Comparison of ENCODE assay signal across 29 cellular contexts in the genomic region with DNA sequence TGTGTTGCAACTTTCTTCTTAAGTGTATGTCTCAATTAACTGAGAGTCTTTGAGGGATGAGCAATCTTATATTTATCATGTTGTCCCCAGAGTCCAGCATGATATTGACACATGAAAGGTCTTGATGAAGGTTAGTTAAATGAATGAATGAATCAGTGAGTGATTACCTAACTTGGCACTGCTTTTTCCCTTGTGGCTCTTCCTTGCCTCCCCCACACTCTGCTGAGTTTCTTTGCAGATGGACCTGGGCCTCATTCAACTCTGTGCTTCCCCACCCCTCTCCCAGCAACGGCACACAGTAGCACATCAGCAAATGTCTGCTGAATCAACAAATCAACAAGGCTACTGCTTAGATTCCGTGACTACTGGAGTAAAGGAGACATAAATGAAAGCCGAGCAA.
DNase-seq lines count a peak whose midpoint lies in the region; ATAC-seq, FAIRE-seq and TF ChIP-seq lines count a peak whose summit lies in the region.
"Had no signal": no experiment of that assay in that cellular context is flagged by ENCODE, and none has a peak within 500 bp of the region (broad histone marks: within the 10 kb centered on the region; RNA-seq: fewer than 3 reads in every experiment).

No MANE protein-coding gene starts in this region.

- H3K27ac Mint-ChIP-seq in immature natural killer cell, result no peak overlapping the region
- H3K27ac Mint-ChIP-seq: activated CD8-positive, alpha-beta T cell treated with anti-CD3 and anti-CD28 coated beads, Interleukin-2, amount 10 ng/mL, durations not matched to agents 7 days and 5 days; activated T-cell treated with anti-CD3 and anti-CD28 coated beads, Interleukin-2, amount 50 U/mL, for 24 hours; GM23338 had no signal

- H4K8ac ChIP-seq in H1 (ENCODE audit: extremely low read depth, insufficient read depth, low read length), result no peak overlapping the region

- no peak for ATAC-seq in HG03159 (IDR thresholded peaks at IDR 0.05; ENCODE audit: unreplicated experiment)
- ATAC-seq: activated CD8-positive, alpha-beta T cell treated with anti-CD3 and anti-CD28 coated beads, Interleukin-2, amount 10 ng/mL, durations not matched to agents 7 days and 5 days; CD8-positive, alpha-beta T cell; GM23338; upper lobe of right lung had no signal

- H3K4me1 ChIP-seq in H1 (replicated peaks in 1 of 4; ENCODE audit: control insufficient read depth in 3 of 4, insufficient read depth in 4 of 4, low read length in 3 of 4) (no peaks in the 10 kb centered on the region), left ventricle myocardium inferior (no peaks in the 10 kb centered on the region)
- H3K4me1 ChIP-seq: adrenal gland, upper lobe of right lung had no signal

- H2BK15ac ChIP-seq in H1 (ENCODE audit: low read length), result no peak overlapping the region

- H3K14ac ChIP-seq in H1 (ENCODE audit: insufficient read length), result no peak overlapping the region

- TF ChIP-seq RAD21 in H1 (IDR thresholded peaks at IDR 0.05 in 1 of 2, conservative IDR thresholded peaks at IDR 0.05 in 1 of 2; ENCODE audit: low read depth in 2 of 2, low read length in 2 of 2), result no peak

- H3K27ac ChIP-seq in H1 (ENCODE audit: low read depth, low read length) (no peak overlapping the region), left ventricle myocardium inferior (replicated peaks) (no peak overlapping the region)
- H3K27ac ChIP-seq: 22Rv1, adrenal gland, RWPE1, upper lobe of right lung had no signal

- no peak overlapping the region for H2BK5ac ChIP-seq in H1 (ENCODE audit: low read depth, low read length)

- H3K23ac ChIP-seq in H1 (ENCODE audit: insufficient read length), result no peak overlapping the region

- no peak overlapping the region for H3K4me2 ChIP-seq in H1 (ENCODE audit: insufficient read depth in 1 of 2, low read depth in 2 of 2, low read length in 2 of 2)
- H3K4me2 ChIP-seq: GM23338 had no signal

- TF ChIP-seq POLR2A in H1 (IDR thresholded peaks at IDR 0.05; ENCODE audit: control extremely low read depth in 1 of 2, low read depth in 2 of 2, low read length in 2 of 2), result no peak

- H3K36me3 ChIP-seq in H1 (ENCODE audit: control insufficient read depth in 2 of 4, insufficient read depth in 4 of 4, low read length in 3 of 4), result no peaks in the 10 kb centered on the region
- no peaks in the 10 kb centered on the region for H3K36me3 ChIP-seq in left ventricle myocardium inferior
- H3K36me3 ChIP-seq: adrenal gland, upper lobe of right lung had no signal

- H3K36me3 Mint-ChIP-seq in immature natural killer cell, result no peaks in the 10 kb centered on the region
- H3K36me3 Mint-ChIP-seq: CD8-positive, alpha-beta T cell had no signal

- H3K4me3 Mint-ChIP-seq in immature natural killer cell, result no peak overlapping the region
- H3K4me3 Mint-ChIP-seq: activated CD8-positive, alpha-beta T cell treated with anti-CD3 and anti-CD28 coated beads, Interleukin-2, amount 10 ng/mL, durations not matched to agents 7 days and 5 days; activated T-cell treated with anti-CD3 and anti-CD28 coated beads, Interleukin-2, amount 50 U/mL, for 24 hours; CD8-positive, alpha-beta T cell; GM23338 had no signal

- DNase-seq in DMS 273 (lab: John Stamatoyannopoulos, UW; ENCODE audit: unreplicated experiment), result peak; percentile 0
- no peak for DNase-seq in DMS 273 treated with DMSO at 0.1 percent for 48 hours (lab: John Stamatoyannopoulos, UW)
- no peak for DNase-seq in H1 (ENCODE audit: low read depth in 1 of 2, low spot score in 2 of 2)
- DNase-seq in iris pigment epithelial cell (ENCODE audit: low read depth), result peak; percentile 32
- peak; percentile 96 for DNase-seq in skeletal muscle cell (ENCODE audit: low read depth)
- DNase-seq in immature natural killer cell, result no peak
- no peak for DNase-seq in left ventricle myocardium inferior
- DNase-seq: activated CD8-positive, alpha-beta T cell treated with anti-CD3 and anti-CD28 coated beads, Interleukin-2, amount 10 ng/mL, durations not matched to agents 7 days and 5 days; activated naive CD4-positive, alpha-beta T cell; activated T-cell treated with anti-CD3 and anti-CD28 coated beads, Interleukin-2, amount 50 U/mL, for 24 hours; adrenal gland; AML-193; caudate nucleus; CD8-positive, alpha-beta T cell; dermis blood vessel endothelial cell; DMS153; islet precursor cell; KG1; NCI-H187 treated with DMSO at 0.1 percent for 48 hours; NCI-H345; NCI-H748 treated with DMSO at 0.1 percent for 48 hours; small intestine; stimulated activated CD4-positive, alpha-beta T cell treated with anti-CD3 and anti-CD28 coated beads, Interleukin-1b, Interleukin-23, amount 100 ng/mL, for 48 hours; substantia nigra; upper lobe of right lung had no signal

- H3K9ac ChIP-seq in H1 (replicated peaks in 1 of 4; ENCODE audit: extremely low read depth in 1 of 4, low read depth in 3 of 4, low read length in 3 of 4), result no peak overlapping the region

- no peaks in the 10 kb centered on the region for H3K79me1 ChIP-seq in H1 (ENCODE audit: low read depth, low read length)

- POLR2A ChIA-PET in H1 (lab: Charles Lee; ENCODE audit: partially characterized antibody), result interaction anchor here (0.8 kb wide), 1 partner anchor 11 kb away, joined by 4 read pairs; no protein-coding TSS in a partner anchor

- no peak for TF ChIP-seq EP300 in H1 (IDR thresholded peaks at IDR 0.05; ENCODE audit: borderline replicate concordance in 1 of 2, low read depth in 2 of 2, low read length in 2 of 2)

- peak overlapping the region; percentile 88 for H2AFZ ChIP-seq in H1 (ENCODE audit: low read length)
- H2AFZ ChIP-seq: GM23338 had no signal

- no peak overlapping the region for H4K91ac ChIP-seq in H1 (replicated peaks; ENCODE audit: insufficient read length, low read length)

- CTCF ChIA-PET in H1 (lab: Charles Lee; ENCODE audit: partially characterized antibody), result no interaction called here

- H3K4me1 Mint-ChIP-seq in immature natural killer cell, result no peaks in the 10 kb centered on the region
- H3K4me1 Mint-ChIP-seq: GM23338 had no signal

- no peaks in the 10 kb centered on the region for H3K27me3 ChIP-seq in H1 (replicated peaks in 1 of 4; ENCODE audit: control insufficient read depth in 3 of 4, extremely low read depth in 1 of 4, insufficient read depth in 3 of 4, low read length in 3 of 4)
- H3K27me3 ChIP-seq in left ventricle myocardium inferior (ENCODE audit: low read depth), result no peaks in the 10 kb centered on the region
- H3K27me3 ChIP-seq: adrenal gland, upper lobe of right lung had no signal

- H3K79me2 ChIP-seq in H1 (ENCODE audit: control insufficient read depth in 1 of 2, insufficient read depth in 2 of 2, low read length in 2 of 2), result no peaks in the 10 kb centered on the region

- no peak overlapping the region for H4K5ac ChIP-seq in H1 (ENCODE audit: insufficient read length, low read depth, low read length)

- H3K27me3 Mint-ChIP-seq in immature natural killer cell (ENCODE audit: low read depth in 3 of 3), result no peaks in the 10 kb centered on the region
- H3K27me3 Mint-ChIP-seq: activated T-cell treated with anti-CD3 and anti-CD28 coated beads, Interleukin-2, amount 50 U/mL, for 24 hours had no signal

- 83% methylated on average over 3 of the region's 3 CpGs; no CpG with 5 or more reads in 1 of the 2 experiments for WGBS in H1 (ENCODE audit: extremely low coverage in 1 of 2, insufficient coverage in 1 of 2, insufficient read length in 1 of 2, insufficient replicate concordance in 2 of 2, low coverage in 1 of 2, low lambda C conversion rate in 2 of 2, missing lambda C conversion rate in 1 of 2), 2 experiments

- H3K4ac ChIP-seq in H1 (replicated peaks; ENCODE audit: insufficient read length, low read depth, low read length), result no peak overlapping the region

- FAIRE-seq in H1 (lab: Jason Lieb, UNC), result no peak
- FAIRE-seq: small intestine had no signal

- no peak overlapping the region for H2AK5ac ChIP-seq in H1 (ENCODE audit: low read depth, low read length)

- no peak overlapping the region for H3K18ac ChIP-seq in H1 (ENCODE audit: extremely low read depth, low read length)

- H3K4me3 ChIP-seq in H1 (ENCODE audit: extremely low read depth in 1 of 4, insufficient read depth in 2 of 4, low read depth in 3 of 4, low read length in 4 of 4) (no peak overlapping the region), skeletal muscle cell (ENCODE audit: low read depth, low read length) (no peak overlapping the region), left ventricle myocardium inferior (no peak overlapping the region)
- H3K4me3 ChIP-seq: adrenal gland, GM23338, upper lobe of right lung had no signal

- no peak overlapping the region for H2BK12ac ChIP-seq in H1 (ENCODE audit: low read depth, low read length)

- H2BK120ac ChIP-seq in H1 (replicated peaks; ENCODE audit: low read depth, low read length), result no peak overlapping the region

- H3K56ac ChIP-seq in H1 (replicated peaks; ENCODE audit: insufficient read length, low read depth, low read length), result no peak overlapping the region

- TF ChIP-seq CTCF in H1 (IDR thresholded peaks at IDR 0.05; ENCODE audit: control extremely low read depth in 1 of 3, insufficient read depth in 1 of 3, low read depth in 1 of 3, low read length in 3 of 3), result no peak
- TF ChIP-seq CTCF in left ventricle myocardium inferior (IDR thresholded peaks at IDR 0.05; ENCODE audit: borderline replicate concordance), result no peak

- no peak overlapping the region for H2BK20ac ChIP-seq in H1 (ENCODE audit: low read length)

- no peaks in the 10 kb centered on the region for H4K20me1 ChIP-seq in H1 (replicated peaks in 1 of 2; ENCODE audit: control insufficient read depth in 1 of 2, insufficient read depth in 2 of 2, low read length in 2 of 2)

- no peaks in the 10 kb centered on the region for H3K9me3 ChIP-seq in H1 (ENCODE audit: insufficient read depth in 2 of 2, low read depth in 1 of 2, low read length in 1 of 2)
- H3K9me3 ChIP-seq in left ventricle myocardium inferior (replicated peaks), result peaks cover 8% of the 10 kb centered on the region
- H3K9me3 ChIP-seq: adrenal gland, upper lobe of right lung had no signal

- H3K9me3 Mint-ChIP-seq in immature natural killer cell, result peaks cover 0 to 5% (median 0%) of the 10 kb centered on the region in 6 donors
- H3K9me3 Mint-ChIP-seq: activated T-cell treated with anti-CD3 and anti-CD28 coated beads, Interleukin-2, amount 50 U/mL, for 24 hours; CD8-positive, alpha-beta T cell; GM23338 had no signal

- no peaks in the 10 kb centered on the region for H3K23me2 ChIP-seq in H1 (ENCODE audit: low read depth, low read length)

- intact Hi-C loops in left ventricle myocardium inferior (cut with micrococcal nuclease), result no loop called here

TF ChIP-seq in H1, 55 proteins besides CTCF, POLR2A, EP300 and RAD21 (continues in another document):
- TF ChIP-seq NRF1 (IDR thresholded peaks at IDR 0.05; ENCODE audit: low read depth, low read length), result no peak

Comparison
In these comparisons a context has a peak if more than half of its experiments do, and no peak if none do; other contexts are left out.
1. DNase-seq: peak in DMS 273 (single experiment), iris pigment epithelial cell (single experiment) and skeletal muscle cell (single experiment); none in DMS 273 treated with DMSO at 0.1 percent for 48 hours (single experiment), H1 (0 of 2), immature natural killer cell (0 of 3) and left ventricle myocardium inferior (single experiment).